Comparison of ENCODE assay signal across 15 cellular contexts in genomic region chr17:82219753-82220709, GRCh38. TPM values are rescaled to one million over a fixed set of nuclear protein-coding genes. Genes with fewer than 3 reads are reported as not detected.
DNase-seq lines count a peak whose midpoint lies in the region; ATAC-seq, FAIRE-seq and TF ChIP-seq lines count a peak whose summit lies in the region.
"Had no signal": no experiment of that assay in that cellular context is flagged by ENCODE, and none has a peak within 500 bp of the region (broad histone marks: within the 10 kb centered on the region; RNA-seq: fewer than 3 reads in every experiment).

No MANE protein-coding gene starts in this region.

- H3K4me3 ChIP-seq in HepG2 (replicated peaks in 1 of 3; ENCODE audit: insufficient read depth in 1 of 3, low read depth in 2 of 3, low read length in 3 of 3), result no peak overlapping the region
- H3K4me3 ChIP-seq in right lobe of liver, result no peak overlapping the region
- H3K4me3 ChIP-seq in coronary artery, result no peak overlapping the region
- peak overlapping the region; percentile 66 to 84 for H3K4me3 ChIP-seq in neutrophil (ENCODE audit: low read depth in 1 of 2, low read length in 1 of 2)
- H3K4me3 ChIP-seq: BLaER1 treated with 17β-estradiol and CSF1 and Interleukin-3, amounts not matched to agents 10 nM and 100 nM; GM23248 had no signal

- POLR2A ChIA-PET in HepG2 (lab: Yijun Ruan, JAX), result interaction anchor here (0.8 to 11.8 kb wide), 3 partner anchors 10 to 73 kb away, joined by 3 to 117 read pairs (median 3); partner anchors contain the start of gene SLC16A3

- TF ChIP-seq POLR2A in HepG2 (IDR thresholded peaks at IDR 0.05; ENCODE audit: insufficient read depth in 1 of 2, low read depth in 2 of 2, low read length in 2 of 2), result no peak
- no peak for TF ChIP-seq POLR2A in right lobe of liver (IDR thresholded peaks at IDR 0.05)

- no peak for FAIRE-seq in HepG2 (lab: Jason Lieb, UNC)
- FAIRE-seq: H54 had no signal

- H3K9ac ChIP-seq in HepG2 (ENCODE audit: insufficient read depth, low read depth, low read length), result no peak overlapping the region
- H3K9ac ChIP-seq: GM23248 had no signal

- CTCF ChIA-PET in HepG2 (lab: Yijun Ruan, JAX; ENCODE audit: low intra/inter-chr PET ratio, low total read pairs), result no interaction called here

- no peaks in the 10 kb centered on the region for H3K27me3 ChIP-seq in HepG2 (ENCODE audit: control insufficient read depth in 1 of 2, insufficient read depth in 2 of 2, low read length in 2 of 2)
- no peaks in the 10 kb centered on the region for H3K27me3 ChIP-seq in right lobe of liver
- no peaks in the 10 kb centered on the region for H3K27me3 ChIP-seq in neutrophil
- H3K27me3 ChIP-seq: BLaER1 treated with 17β-estradiol and CSF1 and Interleukin-3, amounts not matched to agents 10 nM and 100 nM had no signal

- BruUV-seq in HepG2 (replicated peaks; lab: Mats Ljungman, UMichigan), result no TSS peak

- H3K9me3 ChIP-seq in HepG2 (ENCODE audit: low read length) (no peaks in the 10 kb centered on the region), right lobe of liver (no peaks in the 10 kb centered on the region), neutrophil (no peaks in the 10 kb centered on the region)
- H3K9me3 ChIP-seq: BLaER1 treated with 17β-estradiol and CSF1 and Interleukin-3, amounts not matched to agents 10 nM and 100 nM had no signal

- no peaks in the 10 kb centered on the region for H3K36me3 ChIP-seq in HepG2 (replicated peaks in 1 of 2; ENCODE audit: control insufficient read depth in 1 of 2, insufficient read depth in 2 of 2, low read length in 2 of 2)
- no peaks in the 10 kb centered on the region for H3K36me3 ChIP-seq in right lobe of liver
- no peaks in the 10 kb centered on the region for H3K36me3 ChIP-seq in neutrophil
- H3K36me3 ChIP-seq: BLaER1 treated with 17β-estradiol and CSF1 and Interleukin-3, amounts not matched to agents 10 nM and 100 nM had no signal

- ATAC-seq in HepG2 (no peak), right lobe of liver (no peak), HG02885 (IDR thresholded peaks at IDR 0.05; ENCODE audit: poor library complexity, unreplicated experiment) (no peak)
- ATAC-seq: HCT116 had no signal

- DNase-seq in HepG2 (ENCODE audit: low spot score) (no peak), right lobe of liver (no peak), coronary artery (ENCODE audit: low spot score) (peak; percentile 68), substantia nigra (lab: John Stamatoyannopoulos, UW) (no peak), GM10266 (ENCODE audit: extremely low spot score) (no peak)
- DNase-seq: ACHN; CD4-positive, CD25-positive, alpha-beta regulatory T cell; DMS53; GF-D8; GM23248 had no signal

- no peak overlapping the region for H3K27ac ChIP-seq in HepG2 (ENCODE audit: extremely low read length, insufficient read depth, low read length)
- no peak overlapping the region for H3K27ac ChIP-seq in right lobe of liver
- no peak overlapping the region for H3K27ac ChIP-seq in coronary artery
- peak overlapping the region; percentile 100 for H3K27ac ChIP-seq in neutrophil
- H3K27ac ChIP-seq in substantia nigra (ENCODE audit: low read depth, low read length, poor library complexity, severe bottlenecking), result no peak overlapping the region
- H3K27ac ChIP-seq: GM23248 had no signal

- H4K20me1 ChIP-seq in HepG2 (ENCODE audit: insufficient read depth, low read length), result no peaks in the 10 kb centered on the region
- H4K20me1 ChIP-seq: BLaER1 treated with 17β-estradiol and CSF1 and Interleukin-3, amounts not matched to agents 10 nM and 100 nM had no signal

- H3K79me2 ChIP-seq in HepG2 (ENCODE audit: insufficient read depth, low read length), result no peaks in the 10 kb centered on the region

- in situ Hi-C loops in HepG2 (cut with HindIII; ENCODE audit: extremely low pct_ligation_motif_present, low pct_unique_long_range_greater_than_20kb), result no loop called here

- TF ChIP-seq CTCF in HepG2 (CRISPR knock-in tag; IDR thresholded peaks at IDR 0.05) (no peak), right lobe of liver (IDR thresholded peaks at IDR 0.05) (no peak), coronary artery (IDR thresholded peaks at IDR 0.05) (no peak), neutrophil (IDR thresholded peaks at IDR 0.05) (no peak), GM10266 (IDR thresholded peaks at IDR 0.05; ENCODE audit: control insufficient read depth, insufficient read depth, low read depth, missing control alignments) (no peak)

- intact Hi-C loops in HepG2 (cut with micrococcal nuclease; ENCODE audit: unreplicated experiment), result no loop called here
- intact Hi-C loops in right lobe of liver (cut with DNase I), result no loop called here

- 91% methylated on average over 11 of the region's 11 CpGs for WGBS in HepG2 (ENCODE audit: low lambda C conversion rate)
- WGBS in right lobe of liver (ENCODE audit: insufficient coverage, low coverage, low lambda C conversion rate, missing lambda C conversion rate), result 95% methylated on average over 3 of the region's 11 CpGs

- H3K4me2 ChIP-seq in HepG2 (ENCODE audit: low read depth, low read length), result no peak overlapping the region

- H2AFZ ChIP-seq in HepG2 (ENCODE audit: low read length), result no peak overlapping the region
- H2AFZ ChIP-seq: GM23248 had no signal

- TF ChIP-seq EP300 in HepG2 (IDR thresholded peaks at IDR 0.05; ENCODE audit: low read depth in 2 of 2, low read length in 2 of 2) (no peak), HepG2 (CRISPR knock-in tag; IDR thresholded peaks at IDR 0.05; ENCODE audit: borderline replicate concordance) (no peak)

- no peak for TF ChIP-seq RAD21 in HepG2 (CRISPR knock-in tag; IDR thresholded peaks at IDR 0.05)

- H3K4me1 ChIP-seq in HepG2 (ENCODE audit: insufficient read depth, low read length), result peaks cover 71% of the 10 kb centered on the region
- H3K4me1 ChIP-seq in right lobe of liver, result peaks cover 0 to 17% (median 3%) of the 10 kb centered on the region in 4 donors
- H3K4me1 ChIP-seq in neutrophil (ENCODE audit: control insufficient read depth in 1 of 2, insufficient read depth in 1 of 2, low read depth in 1 of 2, low read length in 1 of 2), result peaks cover 94 to 95% of the 10 kb centered on the region in 2 experiments

RNA-seq across cellular contexts. Expression of gene CCDC57, which starts 7.4 kb away (rescaled TPM):
- 54.8 and 59.9 TPM in 2 replicates for total RNA-seq in HepG2 (2016; rRNA removed; fragmentation: Illumina TruSeq; extraction: Trizol)
- 85.1 and 122 TPM in 2 replicates for total RNA-seq in HepG2 (2016; cell fraction: cytosol; rRNA removed; fragmentation: Illumina TruSeq; extraction: Trizol; ENCODE audit: low read depth)
- total RNA-seq in HepG2 (2016; cell fraction: insoluble cytoplasmic fraction; rRNA removed; fragmentation: Illumina TruSeq; extraction: Trizol), result 54.5 and 62.8 TPM in 2 replicates
- total RNA-seq in HepG2 (2016; cell fraction: membrane; rRNA removed; fragmentation: Illumina TruSeq; extraction: Trizol), result 78.3 and 105 TPM in 2 replicates
- 40.6 and 45.1 TPM in 2 replicates for total RNA-seq in HepG2 (2016; cell fraction: nucleus; rRNA removed; fragmentation: Illumina TruSeq; extraction: Trizol)
- polyA plus RNA-seq in HepG2 (2011; rRNA removed), result 59.3 and 69.8 TPM in 2 replicates
- 59.9 and 140 TPM in 2 replicates for polyA plus RNA-seq in HepG2 (2011; cell fraction: cytosol; rRNA removed)
- 103 and 130 TPM in 2 replicates for polyA plus RNA-seq in HepG2 (2011; cell fraction: nucleus; rRNA removed)
- 48.8 and 63.7 TPM in 2 replicates for polyA plus RNA-seq in HepG2 (2012)
- polyA plus RNA-seq in HepG2 (2016; cell fraction: cytosol; fragmentation: Illumina TruSeq; extraction: Trizol; ENCODE audit: low read depth), result 113 and 149 TPM in 2 replicates
- polyA plus RNA-seq in HepG2 (2016; cell fraction: insoluble cytoplasmic fraction; fragmentation: Illumina TruSeq; extraction: Trizol; ENCODE audit: low read depth), result 62.5 and 66.4 TPM in 2 replicates
- polyA plus RNA-seq in HepG2 (2016; cell fraction: membrane; fragmentation: Illumina TruSeq; extraction: Trizol; ENCODE audit: low read depth), result 95.1 and 110 TPM in 2 replicates
- polyA plus RNA-seq in HepG2 (2016; cell fraction: nucleus; fragmentation: Illumina TruSeq; extraction: Trizol; ENCODE audit: insufficient read depth, low read depth), result 121 and 124 TPM in 2 replicates
- 23.1 and 32.6 TPM in 2 replicates for polyA minus RNA-seq in HepG2 (2011; rRNA and poly(A)+ RNA removed; ENCODE audit: low replicate concordance)
- 18.1 and 19.8 TPM in 2 replicates for polyA minus RNA-seq in HepG2 (2011; cell fraction: cytosol; rRNA and poly(A)+ RNA removed)
- 27.6 and 37.2 TPM in 2 replicates for polyA minus RNA-seq in HepG2 (2011; cell fraction: nucleus; rRNA and poly(A)+ RNA removed)
- total RNA-seq in right lobe of liver, result 10 to 100 TPM; 10.1 to 37.4 (median 17.2) TPM

RNA-seq across cellular contexts. Expression of gene SLC16A3, which starts 8.8 kb away (rescaled TPM):
- total RNA-seq in HepG2 (2016; rRNA removed; fragmentation: Illumina TruSeq; extraction: Trizol) (99.9 and 242 TPM in 2 replicates), right lobe of liver (10 to 100 TPM in 2 of 6 experiments, 1 to 10 TPM in 4; 4.1 to 34.0 (median 7.3) TPM)
- total RNA-seq in HepG2 (2016; cell fraction: cytosol; rRNA removed; fragmentation: Illumina TruSeq; extraction: Trizol; ENCODE audit: low read depth), result 51.0 and 61.4 TPM in 2 replicates
- 83.6 and 248 TPM in 2 replicates for total RNA-seq in HepG2 (2016; cell fraction: insoluble cytoplasmic fraction; rRNA removed; fragmentation: Illumina TruSeq; extraction: Trizol)
- 88.3 and 97.4 TPM in 2 replicates for total RNA-seq in HepG2 (2016; cell fraction: membrane; rRNA removed; fragmentation: Illumina TruSeq; extraction: Trizol)
- 164 and 200 TPM in 2 replicates for total RNA-seq in HepG2 (2016; cell fraction: nucleus; rRNA removed; fragmentation: Illumina TruSeq; extraction: Trizol)
- polyA plus RNA-seq in HepG2 (2011; rRNA removed), result 349 and 598 TPM in 2 replicates
- polyA plus RNA-seq in HepG2 (2011; cell fraction: cytosol; rRNA removed), result 384 and 554 TPM in 2 replicates
- polyA plus RNA-seq in HepG2 (2011; cell fraction: nucleus; rRNA removed), result 293 and 327 TPM in 2 replicates
- 348 and 404 TPM in 2 replicates for polyA plus RNA-seq in HepG2 (2012)
- polyA plus RNA-seq in HepG2 (2016; cell fraction: cytosol; fragmentation: Illumina TruSeq; extraction: Trizol; ENCODE audit: low read depth), result 38.7 and 40.7 TPM in 2 replicates
- polyA plus RNA-seq in HepG2 (2016; cell fraction: insoluble cytoplasmic fraction; fragmentation: Illumina TruSeq; extraction: Trizol; ENCODE audit: low read depth), result 95.9 and 111 TPM in 2 replicates
- 61.0 and 65.9 TPM in 2 replicates for polyA plus RNA-seq in HepG2 (2016; cell fraction: membrane; fragmentation: Illumina TruSeq; extraction: Trizol; ENCODE audit: low read depth)
- polyA plus RNA-seq in HepG2 (2016; cell fraction: nucleus; fragmentation: Illumina TruSeq; extraction: Trizol; ENCODE audit: insufficient read depth, low read depth), result 334 and 368 TPM in 2 replicates
- polyA minus RNA-seq in HepG2 (2011; rRNA and poly(A)+ RNA removed; ENCODE audit: low replicate concordance), result 181 and 1,731 TPM in 2 replicates
- 365 and 408 TPM in 2 replicates for polyA minus RNA-seq in HepG2 (2011; cell fraction: cytosol; rRNA and poly(A)+ RNA removed)
- 137 and 145 TPM in 2 replicates for polyA minus RNA-seq in HepG2 (2011; cell fraction: nucleus; rRNA and poly(A)+ RNA removed)

RNA-seq across cellular contexts. Expression of gene CSNK1D, which starts 53.5 kb away (rescaled TPM):
- 28.4 and 31.5 TPM in 2 replicates for total RNA-seq in HepG2 (2016; rRNA removed; fragmentation: Illumina TruSeq; extraction: Trizol)
- 19.2 and 20.4 TPM in 2 replicates for total RNA-seq in HepG2 (2016; cell fraction: cytosol; rRNA removed; fragmentation: Illumina TruSeq; extraction: Trizol; ENCODE audit: low read depth)
- 23.0 and 34.1 TPM in 2 replicates for total RNA-seq in HepG2 (2016; cell fraction: insoluble cytoplasmic fraction; rRNA removed; fragmentation: Illumina TruSeq; extraction: Trizol)
- 24.3 and 26.6 TPM in 2 replicates for total RNA-seq in HepG2 (2016; cell fraction: membrane; rRNA removed; fragmentation: Illumina TruSeq; extraction: Trizol)
- total RNA-seq in HepG2 (2016; cell fraction: nucleus; rRNA removed; fragmentation: Illumina TruSeq; extraction: Trizol), result 42.8 and 45.6 TPM in 2 replicates
- polyA plus RNA-seq in HepG2 (2011; rRNA removed), result 128 and 148 TPM in 2 replicates
- polyA plus RNA-seq in HepG2 (2011; cell fraction: cytosol; rRNA removed), result 81.5 and 90.2 TPM in 2 replicates
- 1,010 and 1,066 TPM in 2 replicates for polyA plus RNA-seq in HepG2 (2011; cell fraction: nucleus; rRNA removed)
- polyA plus RNA-seq in HepG2 (2012), result 164 and 234 TPM in 2 replicates
- polyA plus RNA-seq in HepG2 (2016; cell fraction: cytosol; fragmentation: Illumina TruSeq; extraction: Trizol; ENCODE audit: low read depth), result 19.6 and 21.8 TPM in 2 replicates
- polyA plus RNA-seq in HepG2 (2016; cell fraction: insoluble cytoplasmic fraction; fragmentation: Illumina TruSeq; extraction: Trizol; ENCODE audit: low read depth), result 71.8 and 89.7 TPM in 2 replicates
- polyA plus RNA-seq in HepG2 (2016; cell fraction: membrane; fragmentation: Illumina TruSeq; extraction: Trizol; ENCODE audit: low read depth), result 40.8 and 42.7 TPM in 2 replicates
- 316 and 342 TPM in 2 replicates for polyA plus RNA-seq in HepG2 (2016; cell fraction: nucleus; fragmentation: Illumina TruSeq; extraction: Trizol; ENCODE audit: insufficient read depth, low read depth)
- polyA minus RNA-seq in HepG2 (2011; rRNA and poly(A)+ RNA removed; ENCODE audit: low replicate concordance), result 78.0 and 103 TPM in 2 replicates
- polyA minus RNA-seq in HepG2 (2011; cell fraction: cytosol; rRNA and poly(A)+ RNA removed), result 51.7 and 60.9 TPM in 2 replicates
- 117 and 118 TPM in 2 replicates for polyA minus RNA-seq in HepG2 (2011; cell fraction: nucleus; rRNA and poly(A)+ RNA removed)
- 10 to 100 TPM; 32.7 to 73.0 (median 45.9) TPM for total RNA-seq in right lobe of liver

Comparison
In these comparisons a context has a peak if more than half of its experiments do, and no peak if none do; other contexts are left out.
1. H3K4me3 ChIP-seq: peak in neutrophil (2 of 2); none in HepG2 (0 of 3), right lobe of liver (0 of 3) and coronary artery (single experiment).